Comparison of ENCODE assay signal across 22 cellular contexts in genomic region chr2:231900975-231901374, GRCh38. TPM values are rescaled to one million over a fixed set of nuclear protein-coding genes. Genes with fewer than 3 reads are reported as not detected.
DNase-seq lines count a peak whose midpoint lies in the region; ATAC-seq and TF ChIP-seq lines count a peak whose summit lies in the region.
"Had no signal": no experiment of that assay in that cellular context is flagged by ENCODE, and none has a peak within 500 bp of the region (broad histone marks: within the 10 kb centered on the region; RNA-seq: fewer than 3 reads in every experiment).

No MANE protein-coding gene starts in this region.

- H3K4me3 Mint-ChIP-seq in glutamatergic neuron (ENCODE audit: unreplicated experiment) (no peak overlapping the region), type B pancreatic cell (no peak overlapping the region)
- H3K4me3 Mint-ChIP-seq in stimulated activated memory B cell treated with anti-CD40 and anti-IgM and Interleukin-4, amounts not matched to agents 10 μg/mL and 1 μg/mL and 100 μg/mL, for 72 hours: no peak overlapping the region
- H3K4me3 Mint-ChIP-seq: activated naive CD8-positive, alpha-beta T cell; central memory CD8-positive, alpha-beta T cell; T-helper 1 cell treated with Interleukin-12 subunit alpha and Interleukin-12 subunit beta and Interleukin-4 antibody, amounts not matched to agents 30 μg/mL and 1 μg/mL, for 36 hours had no signal

- H3K27me3 ChIP-seq in PC-3 (ENCODE audit: low read length) (no peaks in the 10 kb centered on the region), sigmoid colon (peaks cover 0 to 7% (median 0%) of the 10 kb centered on the region in 3 donors)
- H3K27me3 ChIP-seq: dorsolateral prefrontal cortex had no signal

- H3K36me3 ChIP-seq in PC-3 (ENCODE audit: low read depth, low read length): no peaks in the 10 kb centered on the region
- H3K36me3 ChIP-seq in sigmoid colon: no peaks in the 10 kb centered on the region
- H3K36me3 ChIP-seq: SJCRH30 had no signal

- no peaks in the 10 kb centered on the region for H3K79me2 ChIP-seq in PC-3 (ENCODE audit: low read length)

- peak overlapping the region; percentile 44 for H3K4me2 ChIP-seq in PC-3 (ENCODE audit: low read length)
- H3K4me2 ChIP-seq: smooth muscle cell had no signal

- H3K27ac ChIP-seq in PC-3 (ENCODE audit: low read length) (no peak overlapping the region), sigmoid colon (no peak overlapping the region)
- H3K27ac ChIP-seq: dorsolateral prefrontal cortex, SJCRH30 had no signal

- peak; percentile 51 for DNase-seq in NCI-H82 (lab: John Stamatoyannopoulos, UW)
- DNase-seq in NCI-H82 treated with DMSO at 0.1 percent for 48 hours (lab: John Stamatoyannopoulos, UW; ENCODE audit: unreplicated experiment): no peak
- DNase-seq in PC-3: no peak
- DNase-seq in glutamatergic neuron: peak; percentile 14
- peak; percentile 30 for DNase-seq in sigmoid colon
- no peak for DNase-seq in type B pancreatic cell (ENCODE audit: extremely low spot score, unreplicated experiment)
- DNase-seq: NCI-H1048, NCI-H2029, NCI-H345, occipital lobe had no signal

- H3K27ac Mint-ChIP-seq in glutamatergic neuron (ENCODE audit: unreplicated experiment) (no peak overlapping the region), type B pancreatic cell (no peak overlapping the region)
- no peak overlapping the region for H3K27ac Mint-ChIP-seq in stimulated activated memory B cell treated with anti-CD40 and anti-IgM and Interleukin-4, amounts not matched to agents 10 μg/mL and 1 μg/mL and 100 μg/mL, for 72 hours
- H3K27ac Mint-ChIP-seq: activated naive CD8-positive, alpha-beta T cell; activated T-helper 2 cell treated with anti-CD3 and anti-CD28 coated beads, Interferon-gamma antibody, Interleukin-2, Interleukin-4, amounts not matched to agents 10 μg/mL and 5 μg/mL and 100 μg/mL, durations not matched to agents 14 hours and 24 hours and 36 hours; T-helper 1 cell treated with Interleukin-12 subunit alpha and Interleukin-12 subunit beta and Interleukin-4 antibody, amounts not matched to agents 30 μg/mL and 1 μg/mL, for 36 hours had no signal

- intact Hi-C loops in PC-3 (cut with micrococcal nuclease) (loop anchor here (1.0 to 5.0 kb wide), 2 partner anchors 49 to 539 kb away; no protein-coding TSS in a partner anchor), sigmoid colon (cut with DNase I) (no loop called here)

- no peaks in the 10 kb centered on the region for H3K36me3 Mint-ChIP-seq in glutamatergic neuron (ENCODE audit: unreplicated experiment)
- H3K36me3 Mint-ChIP-seq in stimulated activated memory B cell treated with anti-CD40 and anti-IgM and Interleukin-4, amounts not matched to agents 10 μg/mL and 1 μg/mL and 100 μg/mL, for 72 hours: no peaks in the 10 kb centered on the region
- no peaks in the 10 kb centered on the region for H3K36me3 Mint-ChIP-seq in type B pancreatic cell
- H3K36me3 Mint-ChIP-seq: activated naive CD8-positive, alpha-beta T cell had no signal

- BruUV-seq in PC-3 (replicated peaks; lab: Mats Ljungman, UMichigan): no TSS peak

- no peak for TF ChIP-seq POLR2A in sigmoid colon (IDR thresholded peaks at IDR 0.05)

- no peaks in the 10 kb centered on the region for H3K9me3 Mint-ChIP-seq in glutamatergic neuron (ENCODE audit: unreplicated experiment)
- H3K9me3 Mint-ChIP-seq in stimulated activated memory B cell treated with anti-CD40 and anti-IgM and Interleukin-4, amounts not matched to agents 10 μg/mL and 1 μg/mL and 100 μg/mL, for 72 hours: no peaks in the 10 kb centered on the region
- no peaks in the 10 kb centered on the region for H3K9me3 Mint-ChIP-seq in type B pancreatic cell
- H3K9me3 Mint-ChIP-seq: activated T-helper 2 cell treated with anti-CD3 and anti-CD28 coated beads, Interferon-gamma antibody, Interleukin-2, Interleukin-4, amounts not matched to agents 10 μg/mL and 5 μg/mL and 100 μg/mL, durations not matched to agents 14 hours and 24 hours and 36 hours; central memory CD8-positive, alpha-beta T cell; T-helper 1 cell treated with Interleukin-12 subunit alpha and Interleukin-12 subunit beta and Interleukin-4 antibody, amounts not matched to agents 30 μg/mL and 1 μg/mL, for 36 hours had no signal

- 0 out of 2 replicates have a peak, but pooled peaks cover 2% of the 10 kb centered on the region for H3K4me1 ChIP-seq in PC-3 (ENCODE audit: insufficient read depth, low read length)
- peaks cover 0 to 2% (median 0%) of the 10 kb centered on the region in 4 donors for H3K4me1 ChIP-seq in sigmoid colon
- H3K4me1 ChIP-seq: SJCRH30 had no signal

- no peak overlapping the region for H3K9ac ChIP-seq in PC-3 (ENCODE audit: low read length)

- H3K27me3 Mint-ChIP-seq in glutamatergic neuron (ENCODE audit: unreplicated experiment) (peaks cover 4% of the 10 kb centered on the region), type B pancreatic cell (peaks cover 13% of the 10 kb centered on the region)
- H3K27me3 Mint-ChIP-seq in stimulated activated memory B cell treated with anti-CD40 and anti-IgM and Interleukin-4, amounts not matched to agents 10 μg/mL and 1 μg/mL and 100 μg/mL, for 72 hours: peaks cover 10% of the 10 kb centered on the region
- H3K27me3 Mint-ChIP-seq: activated naive CD8-positive, alpha-beta T cell had no signal

- H3F3A ChIP-seq in PC-3 (ENCODE audit: low read length, unreplicated experiment): no peaks in the 10 kb centered on the region

- H3K9me2 ChIP-seq in PC-3 (replicated peaks; ENCODE audit: low read length): no peaks in the 10 kb centered on the region

- no peaks in the 10 kb centered on the region for H3K9me3 ChIP-seq in PC-3 (ENCODE audit: low read length)
- H3K9me3 ChIP-seq in sigmoid colon: no peaks in the 10 kb centered on the region
- H3K9me3 ChIP-seq: SJCRH30 had no signal

- ATAC-seq in PC-3 (peak; percentile 18), HG02970 (IDR thresholded peaks at IDR 0.05; ENCODE audit: low FRiP score, unreplicated experiment) (no peak)
- no peak for ATAC-seq in stimulated activated memory B cell treated with anti-CD40 and anti-IgM and Interleukin-4, amounts not matched to agents 10 μg/mL and 1 μg/mL and 100 μg/mL, for 72 hours

- 77 to 85% methylated on average over 5 of the region's 5 CpGs for WGBS in sigmoid colon, 2 donors

- peak overlapping the region; percentile 70 for H2AFZ ChIP-seq in PC-3 (ENCODE audit: low read length)

- TF ChIP-seq EP300 in sigmoid colon (IDR thresholded peaks at IDR 0.05): no peak

- TF ChIP-seq CTCF in PC-3 (conservative IDR thresholded peaks at IDR 0.05; ENCODE audit: low read depth, low read length) (no peak), glutamatergic neuron (IDR thresholded peaks at IDR 0.05; ENCODE audit: partially characterized antibody, unreplicated experiment) (no peak), sigmoid colon (IDR thresholded peaks at IDR 0.05) (no peak), type B pancreatic cell (conservative IDR thresholded peaks at IDR 0.05) (no peak)

- POLR2A ChIA-PET in PC-3 (lab: Charles Lee; ENCODE audit: unreplicated experiment): no interaction called here

- CTCF ChIA-PET in PC-3 (lab: Charles Lee): interaction anchor here (0.6 to 1.5 kb wide), 6 partner anchors 10 to 540 kb away, joined by 3 to 4 read pairs (median 4); no protein-coding TSS in a partner anchor

- H3K4me3 ChIP-seq in PC-3 (ENCODE audit: low read length) (no peak overlapping the region), sigmoid colon (no peak overlapping the region)
- H3K4me3 ChIP-seq: dorsolateral prefrontal cortex, SJCRH30, smooth muscle cell had no signal

- H3K4me1 Mint-ChIP-seq in glutamatergic neuron (ENCODE audit: low read depth, unreplicated experiment): no peaks in the 10 kb centered on the region
- no peaks in the 10 kb centered on the region for H3K4me1 Mint-ChIP-seq in stimulated activated memory B cell treated with anti-CD40 and anti-IgM and Interleukin-4, amounts not matched to agents 10 μg/mL and 1 μg/mL and 100 μg/mL, for 72 hours
- H3K4me1 Mint-ChIP-seq in type B pancreatic cell (ENCODE audit: unreplicated experiment): no peaks in the 10 kb centered on the region
- H3K4me1 Mint-ChIP-seq: central memory CD8-positive, alpha-beta T cell had no signal

- no peaks in the 10 kb centered on the region for H4K20me1 ChIP-seq in PC-3 (ENCODE audit: low read length)

RNA-seq across cellular contexts. Expression of gene NPPC, which starts 25.2 kb away (rescaled TPM):
- total RNA-seq in PC-3 (2014; rRNA removed) (not detected in 2 replicates), glutamatergic neuron (ENCODE audit: unreplicated experiment) (18.5 TPM), sigmoid colon (1 to 10 TPM in 2 of 4 donors, not detected in 2; 1.9 to 5.6 TPM), type B pancreatic cell (ENCODE audit: low replicate concordance) (1.6 and 5.4 TPM in 2 replicates)
- 1 to 10 TPM in 1 of 3 donors, under 1 TPM in 1, not detected in 1; 0.60 to 2.8 TPM for polyA plus RNA-seq in sigmoid colon
- total RNA-seq: epithelial cell of proximal tubule, fibroblast of villous mesenchyme, HT-29, occipital lobe, smooth muscle cell had no signal

Comparison
In these comparisons a context has a peak if more than half of its experiments do, and no peak if none do; other contexts are left out.
1. DNase-seq: peak in NCI-H82 (single experiment), glutamatergic neuron (single experiment) and sigmoid colon (single experiment); none in NCI-H82 treated with DMSO at 0.1 percent for 48 hours (single experiment), PC-3 (single experiment) and type B pancreatic cell (single experiment).